15 cellular contexts compared by ENCODE assay signal in the genomic region with DNA sequence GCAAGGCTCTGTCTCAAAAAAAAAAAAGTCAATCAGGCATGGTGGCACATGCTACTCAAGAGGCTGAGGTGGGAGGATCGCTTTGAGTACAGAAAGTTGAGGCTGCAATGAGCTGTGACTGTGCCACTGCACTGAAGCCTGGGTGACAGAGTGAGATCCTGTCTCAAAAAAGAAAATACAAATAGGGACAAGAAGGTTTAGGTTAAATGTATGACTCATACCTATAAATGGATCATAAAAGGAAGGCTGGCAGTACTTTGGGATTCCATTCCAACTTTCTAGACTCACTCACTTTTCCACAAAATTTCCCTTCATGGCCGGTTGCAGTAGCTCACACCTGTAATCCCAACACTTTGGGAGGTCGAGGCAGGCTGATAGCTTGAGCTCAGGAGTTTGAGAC.
"Had no signal": no experiment of that assay in that cellular context is flagged by ENCODE, and none has a peak within 500 bp of the region (broad histone marks: within the 10 kb centered on the region; RNA-seq: fewer than 3 reads in every experiment).

No MANE protein-coding gene starts in this region.

- H3K9me3 Mint-ChIP-seq: activated T-helper 17 cell treated with anti-CD3 and anti-CD28 coated beads, Interleukin-2, amount 50 U/mL, for 72 hours; natural killer cell had no signal

- H3K27ac Mint-ChIP-seq: activated T-helper 17 cell treated with anti-CD3 and anti-CD28 coated beads, Interleukin-2, amount 50 U/mL, for 72 hours; natural killer cell had no signal

- H3K27me3 Mint-ChIP-seq: activated T-helper 17 cell treated with anti-CD3 and anti-CD28 coated beads, Interleukin-2, amount 50 U/mL, for 72 hours had no signal

- H3K27me3 ChIP-seq: ascending aorta had no signal

- H3K4me3 ChIP-seq: ascending aorta, skin epidermis had no signal

- H3K4me1 Mint-ChIP-seq: activated T-helper 17 cell treated with anti-CD3 and anti-CD28 coated beads, Interleukin-2, amount 50 U/mL, for 72 hours had no signal

- DNase-seq: activated CD4-positive, CD25-positive, alpha-beta regulatory T cell treated with anti-CD3 and anti-CD28 coated beads, Interleukin-2, amount 50 U/mL, for 72 hours; activated naive CD4-positive, alpha-beta T cell treated with Interleukin-2 at 50 U/mL for 16 hours; hypothalamus; kidney; mesenchymal stem cell; natural killer cell; stimulated activated CD4-positive, alpha-beta T cell treated with anti-CD3 and anti-CD28 coated beads, Interleukin-4, amount 100 ng/mL, for 4 hours; stimulated activated CD8-positive, alpha-beta memory T cell treated with anti-CD3 and anti-CD28 coated beads, Interleukin-4, amount 100 ng/mL, for 48 hours; stimulated activated naive CD8-positive, alpha-beta T cell treated with anti-CD3 and anti-CD28 coated beads, Interleukin-15, Interleukin-2, amounts not matched to agents 100 U/mL and 50 U/mL, for 24 hours; T-helper 1 cell; T1000; trophoblast cell had no signal

- H3K4me1 ChIP-seq: ascending aorta had no signal

- ATAC-seq: activated T-helper 17 cell treated with anti-CD3 and anti-CD28 coated beads, Interleukin-2, amount 50 U/mL, for 72 hours; natural killer cell; stimulated activated naive CD8-positive, alpha-beta T cell treated with anti-CD3 and anti-CD28 coated beads, Interleukin-15, Interleukin-2, amounts not matched to agents 100 U/mL and 50 U/mL, for 24 hours had no signal

- H3K4me3 Mint-ChIP-seq: activated T-helper 17 cell treated with anti-CD3 and anti-CD28 coated beads, Interleukin-2, amount 50 U/mL, for 72 hours; natural killer cell had no signal

- H3K9me3 ChIP-seq: ascending aorta had no signal

- H3K27ac ChIP-seq: ascending aorta, skin epidermis had no signal
